12 cellular contexts compared by ENCODE assay signal in the genomic region with DNA sequence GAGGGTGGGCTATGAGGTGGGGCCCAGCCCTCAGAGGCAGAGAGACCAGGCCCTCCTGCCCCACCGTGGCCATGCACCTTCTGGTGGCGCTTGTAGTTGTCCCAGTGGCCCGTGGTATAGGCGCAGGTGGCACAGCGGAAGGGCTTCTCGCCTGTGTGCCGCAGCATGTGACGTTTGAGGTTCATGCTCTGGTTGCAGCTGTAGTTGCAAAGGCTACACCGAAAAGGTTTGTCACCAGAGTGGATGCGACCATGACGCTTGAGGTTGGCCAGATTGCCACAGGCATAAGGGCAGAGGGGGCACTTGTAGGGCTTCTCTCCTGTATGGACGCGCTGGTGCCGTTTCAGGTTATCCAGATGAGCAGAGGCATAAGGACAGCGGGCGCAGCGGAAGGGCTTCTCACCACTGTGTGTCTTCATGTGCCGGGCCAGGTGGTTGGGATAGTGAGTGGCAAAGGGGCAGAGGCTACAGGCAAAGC. TPM values are rescaled to one million over a fixed set of nuclear protein-coding genes. Genes with fewer than 3 reads are reported as not detected.
DNase-seq lines count a peak whose midpoint lies in the region; ATAC-seq and TF ChIP-seq lines count a peak whose summit lies in the region.
"Had no signal": no experiment of that assay in that cellular context is flagged by ENCODE, and none has a peak within 500 bp of the region (broad histone marks: within the 10 kb centered on the region; RNA-seq: fewer than 3 reads in every experiment).

No MANE protein-coding gene starts in this region.

- DNase-seq in activated CD4-positive, alpha-beta T cell treated with anti-CD3 and anti-CD28 coated beads, Interleukin-2, amount 10 ng/mL, durations not matched to agents 24 days and 14 days, result no peak
- no peak for DNase-seq in activated CD4-positive, alpha-beta T cell treated with anti-CD3 and anti-CD28 coated beads for 4 hours
- no peak for DNase-seq in Calu3
- no peak for DNase-seq in neural crest cell (ENCODE audit: low read depth, low spot score)
- no peak for DNase-seq in NCI-H2107 treated with DMSO at 0.1 percent for 48 hours (lab: John Stamatoyannopoulos, UW; ENCODE audit: unreplicated experiment)
- DNase-seq in NOMO-1 treated with DMSO at 0.1 percent for 48 hours (lab: John Stamatoyannopoulos, UW; ENCODE audit: unreplicated experiment), result no peak
- DNase-seq in NCI-H526 treated with DMSO at 0.1 percent for 48 hours (lab: John Stamatoyannopoulos, UW), result no peak
- DNase-seq: activated CD4-positive, alpha-beta T cell treated with anti-CD3 and anti-CD28 coated beads, Interleukin-2, amount 50 U/mL, for 1 hour; MM.1S; NCI-H2171 treated with DMSO at 0.1 percent for 48 hours had no signal

- no peaks in the 10 kb centered on the region for H3K9me3 Mint-ChIP-seq in activated CD4-positive, alpha-beta T cell treated with anti-CD3 and anti-CD28 coated beads, Interleukin-2, amount 10 ng/mL, durations not matched to agents 24 days and 14 days
- H3K9me3 Mint-ChIP-seq in Calu3 (ENCODE audit: low read depth, unreplicated experiment), result no peaks in the 10 kb centered on the region
- H3K9me3 Mint-ChIP-seq in neural crest cell, result no peaks in the 10 kb centered on the region

- H3K4me1 Mint-ChIP-seq in activated CD4-positive, alpha-beta T cell treated with anti-CD3 and anti-CD28 coated beads, Interleukin-2, amount 10 ng/mL, durations not matched to agents 24 days and 14 days, result peaks cover 32% of the 10 kb centered on the region
- H3K4me1 Mint-ChIP-seq in Calu3 (ENCODE audit: low read depth, unreplicated experiment) (peaks cover 15% of the 10 kb centered on the region), neural crest cell (peaks cover 30% of the 10 kb centered on the region)

- peaks cover 72% of the 10 kb centered on the region for H3K36me3 Mint-ChIP-seq in activated CD4-positive, alpha-beta T cell treated with anti-CD3 and anti-CD28 coated beads, Interleukin-2, amount 10 ng/mL, durations not matched to agents 24 days and 14 days (ENCODE audit: low read depth)
- peaks cover 70% of the 10 kb centered on the region for H3K36me3 Mint-ChIP-seq in Calu3 (ENCODE audit: insufficient read depth, unreplicated experiment)
- peaks cover 21% of the 10 kb centered on the region for H3K36me3 Mint-ChIP-seq in neural crest cell (ENCODE audit: low read depth)

- peak overlapping the region; percentile 68 for H3K27ac Mint-ChIP-seq in activated CD4-positive, alpha-beta T cell treated with anti-CD3 and anti-CD28 coated beads, Interleukin-2, amount 10 ng/mL, durations not matched to agents 24 days and 14 days
- peak overlapping the region; percentile 58 for H3K27ac Mint-ChIP-seq in Calu3 (ENCODE audit: unreplicated experiment)
- H3K27ac Mint-ChIP-seq in neural crest cell (ENCODE audit: unreplicated experiment), result no peak overlapping the region

- H3K27me3 Mint-ChIP-seq in activated CD4-positive, alpha-beta T cell treated with anti-CD3 and anti-CD28 coated beads, Interleukin-2, amount 10 ng/mL, durations not matched to agents 24 days and 14 days, result no peaks in the 10 kb centered on the region
- H3K27me3 Mint-ChIP-seq in Calu3 (ENCODE audit: unreplicated experiment), result no peaks in the 10 kb centered on the region
- H3K27me3 Mint-ChIP-seq in neural crest cell (ENCODE audit: low read depth), result peaks cover 13% of the 10 kb centered on the region

- TF ChIP-seq CTCF in Calu3 (IDR thresholded peaks at IDR 0.05; ENCODE audit: unreplicated experiment), result no peak
- TF ChIP-seq CTCF in neural crest cell (conservative IDR thresholded peaks at IDR 0.05), result no peak

- intact Hi-C loops in activated CD4-positive, alpha-beta T cell treated with anti-CD3 and anti-CD28 coated beads, Interleukin-2, amount 10 ng/mL, durations not matched to agents 24 days and 14 days (cut with micrococcal nuclease), result no loop called here
- intact Hi-C loops in Calu3 (cut with micrococcal nuclease; ENCODE audit: unreplicated experiment), result no loop called here

- ATAC-seq in SK-N-SH treated with all-trans-retinoic acid at 6 μM for 48 hours, result no peak
- ATAC-seq: left ventricle myocardium superior had no signal

- BruUV-seq in Calu3 (replicated peaks; lab: Mats Ljungman, UMichigan), result no TSS peak

- CTCF ChIA-PET in Calu3 (lab: Charles Lee), result no interaction called here

- H3K4me3 Mint-ChIP-seq in activated CD4-positive, alpha-beta T cell treated with anti-CD3 and anti-CD28 coated beads, Interleukin-2, amount 10 ng/mL, durations not matched to agents 24 days and 14 days, result peak overlapping the region; percentile 12
- no peak overlapping the region for H3K4me3 Mint-ChIP-seq in Calu3 (ENCODE audit: low read depth, unreplicated experiment)
- H3K4me3 Mint-ChIP-seq in neural crest cell, result peak overlapping the region; percentile 81

TF ChIP-seq in SK-N-SH treated with all-trans-retinoic acid at 6 μM for 48 hours, 23 proteins besides CTCF, POLR2A, EP300 and RAD21:
- no peak for TF ChIP-seq ZC3H10 (CRISPR knock-in tag; IDR thresholded peaks at IDR 0.05)
- TF ChIP-seq BACH2 (CRISPR knock-in tag; IDR thresholded peaks at IDR 0.05; ENCODE audit: borderline replicate concordance), result no peak
- no peak for TF ChIP-seq ZNF70 (CRISPR knock-in tag; IDR thresholded peaks at IDR 0.05)
- no peak for TF ChIP-seq GLIS3 (CRISPR knock-in tag; IDR thresholded peaks at IDR 0.05)
- TF ChIP-seq TOX (CRISPR knock-in tag; IDR thresholded peaks at IDR 0.05; ENCODE audit: borderline replicate concordance), result no peak
- TF ChIP-seq, protein P1, sequence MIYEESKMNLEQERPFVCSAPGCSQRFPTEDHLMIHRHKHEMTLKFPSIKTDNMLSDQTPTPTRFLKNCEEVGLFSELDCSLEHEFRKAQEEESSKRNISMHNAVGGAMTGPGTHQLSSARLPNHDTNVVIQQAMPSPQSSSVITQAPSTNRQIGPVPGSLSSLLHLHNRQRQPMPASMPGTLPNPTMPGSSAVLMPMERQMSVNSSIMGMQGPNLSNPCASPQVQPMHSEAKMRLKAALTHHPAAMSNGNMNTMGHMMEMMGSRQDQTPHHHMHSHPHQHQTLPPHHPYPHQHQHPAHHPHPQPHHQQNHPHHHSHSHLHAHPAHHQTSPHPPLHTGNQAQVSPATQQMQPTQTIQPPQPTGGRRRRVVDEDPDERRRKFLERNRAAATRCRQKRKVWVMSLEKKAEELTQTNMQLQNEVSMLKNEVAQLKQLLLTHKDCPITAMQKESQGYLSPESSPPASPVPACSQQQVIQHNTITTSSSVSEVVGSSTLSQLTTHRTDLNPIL (CRISPR knock-in tag; IDR thresholded peaks at IDR 0.05; ENCODE audit: low read depth), result peak; percentile 11; the same call in 1 of the 2 replicates

RNA-seq across cellular contexts. Expression of a gene that starts 2.9 kb away (rescaled TPM):
- total RNA-seq in activated CD4-positive, alpha-beta T cell treated with anti-CD3 and anti-CD28 coated beads, Interleukin-2, amount 10 ng/mL, durations not matched to agents 24 days and 14 days, result 11.1 and 13.5 TPM in 2 replicates
- 10.6 and 13.1 TPM in 2 replicates for total RNA-seq in Calu3 (2022)
- total RNA-seq in neural crest cell, result 26.5 and 27.9 TPM in 2 replicates

RNA-seq across cellular contexts. Expression of a gene that starts 7.2 kb away (rescaled TPM):
- total RNA-seq in activated CD4-positive, alpha-beta T cell treated with anti-CD3 and anti-CD28 coated beads, Interleukin-2, amount 10 ng/mL, durations not matched to agents 24 days and 14 days, result 120 and 128 TPM in 2 replicates
- total RNA-seq in Calu3 (2022), result 85.3 and 96.9 TPM in 2 replicates
- total RNA-seq in neural crest cell, result 104 and 109 TPM in 2 replicates

RNA-seq across cellular contexts. Expression of a gene that starts 7.5 kb away (rescaled TPM):
- total RNA-seq in activated CD4-positive, alpha-beta T cell treated with anti-CD3 and anti-CD28 coated beads, Interleukin-2, amount 10 ng/mL, durations not matched to agents 24 days and 14 days, result 51.2 and 52.0 TPM in 2 replicates
- 42.0 and 43.7 TPM in 2 replicates for total RNA-seq in Calu3 (2022)
- total RNA-seq in neural crest cell, result 72.5 TPM in 2 replicates

RNA-seq across cellular contexts. Expression of a gene that starts 21.1 kb away (rescaled TPM):
- 80.1 and 83.8 TPM in 2 replicates for total RNA-seq in activated CD4-positive, alpha-beta T cell treated with anti-CD3 and anti-CD28 coated beads, Interleukin-2, amount 10 ng/mL, durations not matched to agents 24 days and 14 days
- 83.8 and 85.4 TPM in 2 replicates for total RNA-seq in Calu3 (2022)
- total RNA-seq in neural crest cell, result 109 and 114 TPM in 2 replicates

RNA-seq across cellular contexts. Expression of a gene that starts 31.7 kb away (rescaled TPM):
- total RNA-seq in activated CD4-positive, alpha-beta T cell treated with anti-CD3 and anti-CD28 coated beads, Interleukin-2, amount 10 ng/mL, durations not matched to agents 24 days and 14 days, result 165 and 167 TPM in 2 replicates
- total RNA-seq in Calu3 (2022) (118 and 121 TPM in 2 replicates), neural crest cell (157 and 163 TPM in 2 replicates)
